In the genomic region with DNA sequence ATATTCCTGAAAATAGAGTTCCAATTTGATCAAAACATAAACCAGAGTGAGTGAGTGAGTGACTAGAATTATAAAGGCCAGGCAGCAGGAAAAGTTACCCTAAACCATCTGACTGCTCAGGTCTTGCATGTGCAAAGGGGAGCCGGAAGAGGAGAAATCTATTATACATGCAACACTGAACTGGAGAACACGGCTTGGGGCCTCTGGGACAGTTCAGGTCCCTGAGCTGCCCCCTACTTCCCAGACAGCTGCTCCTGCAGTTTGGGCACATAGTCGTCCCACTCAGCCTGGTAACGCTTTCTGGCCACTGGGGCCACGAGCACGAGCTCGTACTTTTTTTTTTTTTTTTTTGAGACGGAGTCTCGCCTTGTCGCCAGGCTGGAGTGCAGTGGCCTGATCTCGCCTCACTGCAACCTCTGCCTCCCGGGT, we compare ENCODE assay signal across 9 cellular contexts. TPM values are rescaled to one million over a fixed set of nuclear protein-coding genes. Genes with fewer than 3 reads are reported as not detected.
DNase-seq lines count a peak whose midpoint lies in the region; ATAC-seq and TF ChIP-seq lines count a peak whose summit lies in the region.
"Had no signal": no experiment of that assay in that cellular context is flagged by ENCODE, and none has a peak within 500 bp of the region (broad histone marks: within the 10 kb centered on the region; RNA-seq: fewer than 3 reads in every experiment).

No MANE protein-coding gene starts in this region.

- intact Hi-C loops in esophagus squamous epithelium (cut with DNase I) (no loop called here), PC-3 (cut with micrococcal nuclease) (no loop called here)

- H3K27me3 Mint-ChIP-seq in IgD-negative memory B cell = no peaks in the 10 kb centered on the region

- H3K9me3 Mint-ChIP-seq in IgD-negative memory B cell = no peaks in the 10 kb centered on the region

- no TSS peak for BruUV-seq in PC-3 (replicated peaks; lab: Mats Ljungman, UMichigan)

- H3K4me3 Mint-ChIP-seq in IgD-negative memory B cell = peak overlapping the region; percentile 72 to 96 (median 92)

- no peak for TF ChIP-seq CTCF in DOHH2 (IDR thresholded peaks at IDR 0.05; ENCODE audit: low read depth, low read length, poor library complexity, severe bottlenecking)
- TF ChIP-seq CTCF in esophagus squamous epithelium (IDR thresholded peaks at IDR 0.05) = no peak
- no peak for TF ChIP-seq CTCF in BE2C (IDR thresholded peaks at IDR 0.05; ENCODE audit: low read depth, low read length)
- TF ChIP-seq CTCF in PC-3 (conservative IDR thresholded peaks at IDR 0.05; ENCODE audit: low read depth, low read length) = no peak

- H3K9me3 ChIP-seq in DOHH2 (ENCODE audit: control insufficient read depth, insufficient read depth, low read length) (no peaks in the 10 kb centered on the region), esophagus squamous epithelium (no peaks in the 10 kb centered on the region), BE2C (no peaks in the 10 kb centered on the region), PC-3 (ENCODE audit: low read length) (no peaks in the 10 kb centered on the region)

- WGBS in esophagus squamous epithelium, 2 donors = 70 to 72% methylated on average over 7 to 9 of the region's 12 CpGs

- ATAC-seq in GM21367 (IDR thresholded peaks at IDR 0.05; ENCODE audit: unreplicated experiment) (peak; percentile 31), PC-3 (no peak), SK-N-SH treated with all-trans-retinoic acid at 6 μM for 48 hours (no peak)
- ATAC-seq: Panc1 had no signal

- H3K9me2 ChIP-seq in DOHH2 (replicated peaks; ENCODE audit: control insufficient read depth, low read length) (no peaks in the 10 kb centered on the region), PC-3 (replicated peaks; ENCODE audit: low read length) (no peaks in the 10 kb centered on the region)

- no peak overlapping the region for H3K9ac ChIP-seq in PC-3 (ENCODE audit: low read length)

- H3K4me1 Mint-ChIP-seq in IgD-negative memory B cell = peaks cover 70 to 81% (median 75%) of the 10 kb centered on the region in 3 donors

- peaks cover 97% of the 10 kb centered on the region for H3K4me1 ChIP-seq in DOHH2 (ENCODE audit: control insufficient read depth, low read length)
- H3K4me1 ChIP-seq in esophagus squamous epithelium = no peaks in the 10 kb centered on the region
- H3K4me1 ChIP-seq in BE2C = peaks cover 43% of the 10 kb centered on the region
- peaks cover 45% of the 10 kb centered on the region for H3K4me1 ChIP-seq in PC-3 (ENCODE audit: insufficient read depth, low read length)

- H3K27ac ChIP-seq in DOHH2 (ENCODE audit: low read depth, low read length) (peak overlapping the region; percentile 98), esophagus squamous epithelium (peak overlapping the region in 3 of 4 donors; percentile 20 to 59 (median 35)), PC-3 (ENCODE audit: low read length) (no peak overlapping the region)

- H4K20me1 ChIP-seq in DOHH2 (ENCODE audit: control insufficient read depth, insufficient read depth, low read depth, low read length) (no peaks in the 10 kb centered on the region), PC-3 (ENCODE audit: low read length) (no peaks in the 10 kb centered on the region)

- H3K79me2 ChIP-seq in DOHH2 (ENCODE audit: control insufficient read depth, low read length) (peaks cover 92% of the 10 kb centered on the region), PC-3 (ENCODE audit: low read length) (no peaks in the 10 kb centered on the region)

- DNase-seq in esophagus squamous epithelium (lab: John Stamatoyannopoulos, UW) = no peak
- DNase-seq in BE2C = no peak
- DNase-seq in PC-3 = no peak
- no peak for DNase-seq in SHP77 treated with DMSO at 0.1 percent for 48 hours (lab: John Stamatoyannopoulos, UW)

- H3F3A ChIP-seq in DOHH2 (ENCODE audit: control insufficient read depth, insufficient read depth) (peaks cover 90% of the 10 kb centered on the region), PC-3 (ENCODE audit: low read length, unreplicated experiment) (peaks cover 10% of the 10 kb centered on the region)

- POLR2A ChIA-PET in PC-3 (lab: Charles Lee; ENCODE audit: unreplicated experiment) = no interaction called here

- H3K4me2 ChIP-seq in DOHH2 (ENCODE audit: low read length) (peak overlapping the region; percentile 69), PC-3 (ENCODE audit: low read length) (no peak overlapping the region)

- no peak overlapping the region for H2AFZ ChIP-seq in PC-3 (ENCODE audit: low read length)

- CTCF ChIA-PET in PC-3 (lab: Charles Lee) = no interaction called here

- H3K36me3 ChIP-seq in DOHH2 (ENCODE audit: control insufficient read depth, low read length) (peaks cover 73% of the 10 kb centered on the region), esophagus squamous epithelium (no peaks in the 10 kb centered on the region), BE2C (no peaks in the 10 kb centered on the region), PC-3 (ENCODE audit: low read depth, low read length) (no peaks in the 10 kb centered on the region)

- peaks cover 12% of the 10 kb centered on the region for H3K36me3 Mint-ChIP-seq in IgD-negative memory B cell

- H3K4me3 ChIP-seq in DOHH2 (ENCODE audit: low read length) (peak overlapping the region; percentile 62), esophagus squamous epithelium (no peak overlapping the region), BE2C (ENCODE audit: low read depth, low read length) (no peak overlapping the region), PC-3 (ENCODE audit: low read length) (no peak overlapping the region)

- H3K27ac Mint-ChIP-seq in IgD-negative memory B cell = peak overlapping the region; percentile 79 to 99 (median 99)

- TF ChIP-seq POLR2A in esophagus squamous epithelium (IDR thresholded peaks at IDR 0.05) = peak in 1 of 4 donors; percentile 11

- H3K27me3 ChIP-seq in DOHH2 (ENCODE audit: control insufficient read depth, low read length) (no peaks in the 10 kb centered on the region), esophagus squamous epithelium (no peaks in the 10 kb centered on the region), BE2C (no peaks in the 10 kb centered on the region), PC-3 (ENCODE audit: low read length) (no peaks in the 10 kb centered on the region)

TF ChIP-seq in SK-N-SH treated with all-trans-retinoic acid at 6 μM for 48 hours, 23 proteins besides CTCF, POLR2A, EP300 and RAD21:
- TF ChIP-seq ARNTL (CRISPR knock-in tag; IDR thresholded peaks at IDR 0.05; ENCODE audit: borderline replicate concordance, low read depth) (no peak), ZNF565 (CRISPR knock-in tag; conservative IDR thresholded peaks at IDR 0.05; ENCODE audit: low read depth) (no peak), RARB (CRISPR knock-in tag; IDR thresholded peaks at IDR 0.05) (no peak), ZFP30 (CRISPR knock-in tag; IDR thresholded peaks at IDR 0.05) (no peak), ZFP3 (CRISPR knock-in tag; IDR thresholded peaks at IDR 0.05) (no peak)

RNA-seq across cellular contexts. Expression of gene PTPRC, which starts 40.1 kb away (rescaled TPM):
- polyA plus RNA-seq in IgD-negative memory B cell = 744 TPM
- total RNA-seq in esophagus squamous epithelium (10 to 100 TPM in 3 of 4 donors, 1 to 10 TPM in 1; 9.2 to 39.1 (median 14.9) TPM), PC-3 (2014; rRNA removed) (0.11 TPM in 1 of 2 replicates, not detected in the other)
- polyA plus RNA-seq in BE2C (2012; ENCODE audit: insufficient read depth, insufficient read length, low read depth) = 0.60 TPM
